8 cellular contexts compared by ENCODE assay signal in the genomic region with DNA sequence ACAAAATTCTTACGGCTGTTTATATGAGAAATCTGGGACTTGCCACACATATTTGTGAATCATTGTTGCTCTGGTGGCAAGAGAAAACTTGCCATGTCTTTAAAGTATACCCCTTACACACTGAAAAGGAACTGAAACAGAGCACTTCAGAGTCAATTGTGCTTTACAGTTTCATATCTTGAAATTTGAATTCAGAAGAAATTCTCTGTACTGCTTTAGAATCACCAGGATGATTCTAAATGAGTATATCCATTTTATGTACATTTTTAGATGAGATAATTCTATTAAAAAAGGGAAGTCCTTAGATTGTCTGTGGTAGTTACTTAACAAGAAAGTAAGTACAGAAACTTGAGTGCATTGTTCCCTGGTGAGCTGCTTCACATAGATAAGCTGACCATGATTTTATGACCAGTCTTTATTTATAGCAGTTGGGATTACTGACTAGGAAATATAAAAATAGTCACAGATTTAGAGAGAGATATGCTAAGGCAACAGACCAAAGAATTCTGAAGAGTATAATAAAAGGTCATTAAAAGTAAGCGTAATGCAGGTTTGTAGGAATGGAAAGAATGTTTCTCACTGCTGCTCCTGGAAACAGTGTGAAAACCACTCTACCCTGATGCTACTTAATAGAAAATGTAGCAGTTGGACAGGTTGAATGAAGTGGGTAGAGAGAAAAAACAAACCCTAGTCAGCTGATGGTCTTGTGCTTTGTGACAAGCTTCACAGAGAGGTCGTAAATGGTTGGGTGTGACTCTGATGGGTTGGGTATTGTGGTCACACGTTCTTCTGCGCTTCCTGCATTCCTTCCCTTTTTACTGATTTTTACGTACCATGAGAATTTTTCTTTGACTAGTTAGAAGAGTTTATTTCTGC. TPM values are rescaled to one million over a fixed set of nuclear protein-coding genes. Genes with fewer than 3 reads are reported as not detected.
DNase-seq lines count a peak whose midpoint lies in the region; ATAC-seq and TF ChIP-seq lines count a peak whose summit lies in the region.

No MANE protein-coding gene starts in this region.

- H3K4me1 ChIP-seq in GM23338 (ENCODE audit: insufficient read depth) (peaks cover 25% of the 10 kb centered on the region), tibial artery (peaks cover 0 to 78% (median 36%) of the 10 kb centered on the region in 4 donors)

- peak; percentile 70 for DNase-seq in activated CD4-positive, alpha-beta T cell treated with anti-CD3 and anti-CD28 coated beads, Interleukin-2, amount 10 ng/mL, durations not matched to agents 24 days and 14 days
- no peak for DNase-seq in activated CD4-positive, alpha-beta T cell treated with anti-CD3 and anti-CD28 coated beads, Interleukin-2, amount 50 U/mL, for 4 hours
- DNase-seq in GM23338 (ENCODE audit: low spot score) (no peak), LoVo (ENCODE audit: low spot score) (peak; percentile 91), amniotic epithelial cell (ENCODE audit: low read depth) (peak; percentile 90), left colon (peak in 1 of 2 donors; percentile 67), tibial artery (peak in 1 of 2 donors; percentile 51)
- no peak for DNase-seq in stimulated activated CD4-positive, alpha-beta T cell treated with anti-CD3 and anti-CD28 coated beads, Interleukin-4, amount 100 ng/mL, for 4 hours

- ATAC-seq in GM23338, result no peak
- peak; percentile 79 for ATAC-seq in left colon

- peaks cover 10% of the 10 kb centered on the region for H3K36me3 Mint-ChIP-seq in activated CD4-positive, alpha-beta T cell treated with anti-CD3 and anti-CD28 coated beads, Interleukin-2, amount 10 ng/mL, durations not matched to agents 24 days and 14 days (ENCODE audit: low read depth)
- no peaks in the 10 kb centered on the region for H3K36me3 Mint-ChIP-seq in GM23338 (ENCODE audit: low read depth)

- TF ChIP-seq CTCF in GM23338 (conservative IDR thresholded peaks at IDR 0.05; ENCODE audit: low read depth in 2 of 2) (no peak), tibial artery (IDR thresholded peaks at IDR 0.05) (no peak)

- H3K9me3 ChIP-seq in tibial artery, result no peaks in the 10 kb centered on the region

- peak overlapping the region; percentile 87 for H3K27ac Mint-ChIP-seq in activated CD4-positive, alpha-beta T cell treated with anti-CD3 and anti-CD28 coated beads, Interleukin-2, amount 10 ng/mL, durations not matched to agents 24 days and 14 days
- peak overlapping the region; percentile 1; the same call in 1 of the 2 replicates for H3K27ac Mint-ChIP-seq in GM23338

- H3K79me2 ChIP-seq in GM23338 (replicated peaks; ENCODE audit: insufficient read depth), result peaks cover 11% of the 10 kb centered on the region

- H3K4me3 ChIP-seq in GM23338 (no peak overlapping the region), tibial artery (peak overlapping the region in 1 of 2 donors; percentile 22)

- H3K27me3 Mint-ChIP-seq in activated CD4-positive, alpha-beta T cell treated with anti-CD3 and anti-CD28 coated beads, Interleukin-2, amount 10 ng/mL, durations not matched to agents 24 days and 14 days, result no peaks in the 10 kb centered on the region
- peaks cover 3% of the 10 kb centered on the region for H3K27me3 Mint-ChIP-seq in GM23338 (ENCODE audit: insufficient read depth, low read depth, poor library complexity)

- intact Hi-C loops in activated CD4-positive, alpha-beta T cell treated with anti-CD3 and anti-CD28 coated beads, Interleukin-2, amount 10 ng/mL, durations not matched to agents 24 days and 14 days (cut with micrococcal nuclease), result loop anchor here (1.0 to 2.0 kb wide), 5 partner anchors 8 to 396 kb away; a partner anchor contains a TSS
- intact Hi-C loops in left colon (cut with DNase I, micrococcal nuclease) (no loop called here), tibial artery (cut with DNase I; ENCODE audit: low total_unique reads) (no loop called here)

- H3K27ac ChIP-seq in GM23338 (ENCODE audit: low read depth) (no peak overlapping the region), tibial artery (peak overlapping the region; percentile 75 to 80)

- H3F3A ChIP-seq in GM23338 (replicated peaks; ENCODE audit: low read depth), result no peaks in the 10 kb centered on the region

- no peaks in the 10 kb centered on the region for H3K27me3 ChIP-seq in GM23338 (ENCODE audit: insufficient read depth)
- no peaks in the 10 kb centered on the region for H3K27me3 ChIP-seq in tibial artery

- H3K9me2 ChIP-seq in GM23338 (ENCODE audit: insufficient read depth), result no peaks in the 10 kb centered on the region

- peaks cover 4% of the 10 kb centered on the region for H3K9me3 Mint-ChIP-seq in activated CD4-positive, alpha-beta T cell treated with anti-CD3 and anti-CD28 coated beads, Interleukin-2, amount 10 ng/mL, durations not matched to agents 24 days and 14 days
- no peaks in the 10 kb centered on the region for H3K9me3 Mint-ChIP-seq in GM23338

- H4K20me1 ChIP-seq in GM23338 (replicated peaks; ENCODE audit: insufficient read depth), result no peaks in the 10 kb centered on the region

- H3K4me2 ChIP-seq in GM23338, result no peak overlapping the region

- H3K36me3 ChIP-seq in GM23338 (ENCODE audit: insufficient read depth), result no peaks in the 10 kb centered on the region
- H3K36me3 ChIP-seq in tibial artery, result no peaks in the 10 kb centered on the region

- peak overlapping the region; percentile 70 for H3K4me3 Mint-ChIP-seq in activated CD4-positive, alpha-beta T cell treated with anti-CD3 and anti-CD28 coated beads, Interleukin-2, amount 10 ng/mL, durations not matched to agents 24 days and 14 days
- H3K4me3 Mint-ChIP-seq in GM23338, result no peak overlapping the region

- H2AFZ ChIP-seq in GM23338, result no peak overlapping the region

- H3K4me1 Mint-ChIP-seq in activated CD4-positive, alpha-beta T cell treated with anti-CD3 and anti-CD28 coated beads, Interleukin-2, amount 10 ng/mL, durations not matched to agents 24 days and 14 days, result peaks cover 53% of the 10 kb centered on the region
- peaks cover 27% of the 10 kb centered on the region for H3K4me1 Mint-ChIP-seq in GM23338

TF ChIP-seq in GM23338, 12 proteins besides CTCF, POLR2A, EP300 and RAD21 (continues in another document):
- no peak for TF ChIP-seq STAT1 (IDR thresholded peaks at IDR 0.05; ENCODE audit: unreplicated experiment)
- TF ChIP-seq, protein P1, sequence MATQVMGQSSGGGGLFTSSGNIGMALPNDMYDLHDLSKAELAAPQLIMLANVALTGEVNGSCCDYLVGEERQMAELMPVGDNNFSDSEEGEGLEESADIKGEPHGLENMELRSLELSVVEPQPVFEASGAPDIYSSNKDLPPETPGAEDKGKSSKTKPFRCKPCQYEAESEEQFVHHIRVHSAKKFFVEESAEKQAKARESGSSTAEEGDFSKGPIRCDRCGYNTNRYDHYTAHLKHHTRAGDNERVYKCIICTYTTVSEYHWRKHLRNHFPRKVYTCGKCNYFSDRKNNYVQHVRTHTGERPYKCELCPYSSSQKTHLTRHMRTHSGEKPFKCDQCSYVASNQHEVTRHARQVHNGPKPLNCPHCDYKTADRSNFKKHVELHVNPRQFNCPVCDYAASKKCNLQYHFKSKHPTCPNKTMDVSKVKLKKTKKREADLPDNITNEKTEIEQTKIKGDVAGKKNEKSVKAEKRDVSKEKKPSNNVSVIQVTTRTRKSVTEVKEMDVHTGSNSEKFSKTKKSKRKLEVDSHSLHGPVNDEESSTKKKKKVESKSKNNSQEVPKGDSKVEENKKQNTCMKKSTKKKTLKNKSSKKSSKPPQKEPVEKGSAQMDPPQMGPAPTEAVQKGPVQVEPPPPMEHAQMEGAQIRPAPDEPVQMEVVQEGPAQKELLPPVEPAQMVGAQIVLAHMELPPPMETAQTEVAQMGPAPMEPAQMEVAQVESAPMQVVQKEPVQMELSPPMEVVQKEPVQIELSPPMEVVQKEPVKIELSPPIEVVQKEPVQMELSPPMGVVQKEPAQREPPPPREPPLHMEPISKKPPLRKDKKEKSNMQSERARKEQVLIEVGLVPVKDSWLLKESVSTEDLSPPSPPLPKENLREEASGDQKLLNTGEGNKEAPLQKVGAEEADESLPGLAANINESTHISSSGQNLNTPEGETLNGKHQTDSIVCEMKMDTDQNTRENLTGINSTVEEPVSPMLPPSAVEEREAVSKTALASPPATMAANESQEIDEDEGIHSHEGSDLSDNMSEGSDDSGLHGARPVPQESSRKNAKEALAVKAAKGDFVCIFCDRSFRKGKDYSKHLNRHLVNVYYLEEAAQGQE (IDR thresholded peaks at IDR 0.05; ENCODE audit: unreplicated experiment), result no peak
- TF ChIP-seq ZNF114 (CRISPR knock-in tag; IDR thresholded peaks at IDR 0.05), result no peak
- no peak for TF ChIP-seq EZH2 (IDR thresholded peaks at IDR 0.05; ENCODE audit: low read depth, unreplicated experiment)
- no peak for TF ChIP-seq NANOG (IDR thresholded peaks at IDR 0.05; ENCODE audit: borderline replicate concordance)
- no peak for TF ChIP-seq CREB1 (CRISPR knock-in tag; IDR thresholded peaks at IDR 0.05; ENCODE audit: low read depth)
- no peak for TF ChIP-seq POLR2AphosphoS5 (IDR thresholded peaks at IDR 0.05; ENCODE audit: low read depth)
- TF ChIP-seq ZNF331 (CRISPR knock-in tag; IDR thresholded peaks at IDR 0.05; ENCODE audit: low read depth), result no peak
- TF ChIP-seq, protein P2, sequence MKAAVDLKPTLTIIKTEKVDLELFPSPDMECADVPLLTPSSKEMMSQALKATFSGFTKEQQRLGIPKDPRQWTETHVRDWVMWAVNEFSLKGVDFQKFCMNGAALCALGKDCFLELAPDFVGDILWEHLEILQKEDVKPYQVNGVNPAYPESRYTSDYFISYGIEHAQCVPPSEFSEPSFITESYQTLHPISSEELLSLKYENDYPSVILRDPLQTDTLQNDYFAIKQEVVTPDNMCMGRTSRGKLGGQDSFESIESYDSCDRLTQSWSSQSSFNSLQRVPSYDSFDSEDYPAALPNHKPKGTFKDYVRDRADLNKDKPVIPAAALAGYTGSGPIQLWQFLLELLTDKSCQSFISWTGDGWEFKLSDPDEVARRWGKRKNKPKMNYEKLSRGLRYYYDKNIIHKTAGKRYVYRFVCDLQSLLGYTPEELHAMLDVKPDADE (IDR thresholded peaks at IDR 0.05), result no peak
- TF ChIP-seq EZH2phosphoT487 (IDR thresholded peaks at IDR 0.05; ENCODE audit: unreplicated experiment), result no peak
- no peak for TF ChIP-seq JUNB (IDR thresholded peaks at IDR 0.05; ENCODE audit: unreplicated experiment)

RNA-seq across cellular contexts. Expression of a gene that starts 41.0 kb away (rescaled TPM):
- 19.1 and 19.2 TPM in 2 replicates for total RNA-seq in activated CD4-positive, alpha-beta T cell treated with anti-CD3 and anti-CD28 coated beads, Interleukin-2, amount 10 ng/mL, durations not matched to agents 24 days and 14 days
- 17.2 and 32.4 TPM in 2 replicates for total RNA-seq in GM23338 (2014; rRNA removed; shearing (Covaris generic))
- 2.7 TPM in 2 replicates for polyA plus RNA-seq in GM23338 (2016; fragmentation: Nextera tagmentation; extraction: Ambion mirVana)
- total RNA-seq in left colon, result 10 to 100 TPM; 69.0 TPM

Comparison
In these comparisons a context has a peak if more than half of its experiments do, and no peak if none do; other contexts are left out.
1. DNase-seq: peak in activated CD4-positive, alpha-beta T cell treated with anti-CD3 and anti-CD28 coated beads, Interleukin-2, amount 10 ng/mL, durations not matched to agents 24 days and 14 days (single experiment), LoVo (single experiment) and amniotic epithelial cell (single experiment); none in activated CD4-positive, alpha-beta T cell treated with anti-CD3 and anti-CD28 coated beads, Interleukin-2, amount 50 U/mL, for 4 hours (0 of 2), GM23338 (single experiment) and stimulated activated CD4-positive, alpha-beta T cell treated with anti-CD3 and anti-CD28 coated beads, Interleukin-4, amount 100 ng/mL, for 4 hours (0 of 2).